ENCODE assay signal across 27 cellular contexts in the genomic region with DNA sequence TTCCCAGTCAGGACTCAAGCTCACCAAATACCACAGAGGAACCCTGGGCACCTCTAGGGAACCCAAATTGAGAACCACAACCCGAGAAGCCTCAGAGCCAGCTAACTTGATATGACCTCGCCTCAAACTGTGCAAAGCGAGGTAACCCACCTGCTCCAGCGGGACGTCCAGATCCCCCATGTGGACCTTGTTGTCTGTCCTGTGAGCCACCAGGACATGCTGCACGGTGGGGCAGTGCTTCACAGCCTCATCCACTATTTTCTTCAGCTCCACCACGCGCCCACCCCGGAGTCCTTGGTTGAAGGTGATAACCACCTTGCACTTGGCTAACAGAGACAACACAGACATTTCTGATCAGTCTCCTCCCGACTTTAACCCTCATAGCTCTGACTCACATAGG. TPM values are rescaled to one million over a fixed set of nuclear protein-coding genes. Genes with fewer than 3 reads are reported as not detected.
DNase-seq lines count a peak whose midpoint lies in the region; ATAC-seq and TF ChIP-seq lines count a peak whose summit lies in the region.
"Had no signal": no experiment of that assay in that cellular context is flagged by ENCODE, and none has a peak within 500 bp of the region (broad histone marks: within the 10 kb centered on the region; RNA-seq: fewer than 3 reads in every experiment).

No MANE protein-coding gene starts in this region.

- peaks cover 3% of the 10 kb centered on the region for H3K4me1 Mint-ChIP-seq in neural crest cell
- H3K4me1 Mint-ChIP-seq in activated CD4-positive, alpha-beta memory T cell treated with anti-CD3 and anti-CD28 coated beads, Interleukin-2, amount 10 ng/mL, durations not matched to agents 7 days and 5 days: no peaks in the 10 kb centered on the region
- H3K4me1 Mint-ChIP-seq: activated CD8-positive, alpha-beta memory T cell treated with anti-CD3 and anti-CD28 coated beads, Interleukin-2, amount 10 ng/mL, durations not matched to agents 7 days and 5 days had no signal

- POLR2A ChIA-PET in activated CD4-positive, alpha-beta memory T cell treated with anti-CD3 and anti-CD28 coated beads, Interleukin-2, amount 10 ng/mL, durations not matched to agents 7 days and 5 days (lab: Charles Lee): interaction anchor here (0.7 kb wide), 1 partner anchor 66 kb away, joined by 3 read pairs; no protein-coding TSS in a partner anchor

- intact Hi-C loops in heart left ventricle (cut with DNase I): loop anchor here in 1 of 10 donors (5.0 kb wide), 1 partner anchor 34 kb away; the partner anchor contains the start of gene ACSS1
- intact Hi-C loops in heart right ventricle (cut with DNase I): no loop called here
- intact Hi-C loops in thyroid gland (cut with DNase I): no loop called here

- ATAC-seq in heart left ventricle (no peak), heart right ventricle (no peak), HG02884 (IDR thresholded peaks at IDR 0.05; ENCODE audit: unreplicated experiment) (no peak)
- ATAC-seq: activated CD4-positive, alpha-beta T cell treated with anti-CD3 and anti-CD28 coated beads for 36 hours; activated CD8-positive, alpha-beta memory T cell treated with anti-CD3 and anti-CD28 coated beads, Interleukin-2, amount 10 ng/mL, durations not matched to agents 7 days and 5 days; effector memory CD8-positive, alpha-beta T cell; stimulated activated naive CD8-positive, alpha-beta T cell treated with anti-CD3 and anti-CD28 coated beads, Interleukin-15, Interleukin-2, amounts not matched to agents 100 U/mL and 50 U/mL, for 24 hours had no signal

- peaks cover 3% of the 10 kb centered on the region for H3K27me3 Mint-ChIP-seq in neural crest cell (ENCODE audit: low read depth)
- H3K27me3 Mint-ChIP-seq in activated CD4-positive, alpha-beta memory T cell treated with anti-CD3 and anti-CD28 coated beads, Interleukin-2, amount 10 ng/mL, durations not matched to agents 7 days and 5 days: no peaks in the 10 kb centered on the region
- H3K27me3 Mint-ChIP-seq: activated CD4-positive, alpha-beta T cell treated with anti-CD3 and anti-CD28 coated beads for 36 hours; activated CD8-positive, alpha-beta memory T cell treated with anti-CD3 and anti-CD28 coated beads, Interleukin-2, amount 10 ng/mL, durations not matched to agents 7 days and 5 days; activated naive CD8-positive, alpha-beta T cell; effector memory CD8-positive, alpha-beta T cell had no signal

- no peak for TF ChIP-seq CTCF in heart left ventricle (IDR thresholded peaks at IDR 0.05)
- TF ChIP-seq CTCF in heart right ventricle (IDR thresholded peaks at IDR 0.05): no peak
- TF ChIP-seq CTCF in neural crest cell (conservative IDR thresholded peaks at IDR 0.05): no peak
- TF ChIP-seq CTCF in thyroid gland (IDR thresholded peaks at IDR 0.05): no peak

- no peaks in the 10 kb centered on the region for H3K9me3 Mint-ChIP-seq in neural crest cell
- H3K9me3 Mint-ChIP-seq in activated CD4-positive, alpha-beta memory T cell treated with anti-CD3 and anti-CD28 coated beads, Interleukin-2, amount 10 ng/mL, durations not matched to agents 7 days and 5 days: no peaks in the 10 kb centered on the region
- H3K9me3 Mint-ChIP-seq: effector memory CD8-positive, alpha-beta T cell had no signal

- H3K27ac ChIP-seq in heart left ventricle (peak overlapping the region in 6 of 12 donors; percentile 15 to 71 (median 21)), heart right ventricle (peak overlapping the region in 4 of 10 donors; percentile 23 to 39 (median 33)), cingulate gyrus (ENCODE audit: low read depth, low read length) (peak overlapping the region; percentile 13), thyroid gland (peak overlapping the region; percentile 43 to 94 (median 82))
- H3K27ac ChIP-seq: GM23248, SJSA1 had no signal

- DNase-seq in heart left ventricle: peak in 4 of 5 donors; percentile 12 to 39 (median 23)
- DNase-seq in heart right ventricle: no peak
- DNase-seq in neural crest cell (ENCODE audit: low read depth, low spot score): no peak
- DNase-seq in thyroid gland: peak in 1 of 2 donors; percentile 24
- DNase-seq in LoVo (ENCODE audit: low spot score): no peak
- no peak for DNase-seq in activated CD4-positive, alpha-beta memory T cell treated with anti-CD3 and anti-CD28 coated beads, Interleukin-2, amount 10 ng/mL, durations not matched to agents 7 days and 5 days
- DNase-seq: activated CD4-positive, alpha-beta T cell treated with anti-CD3 and anti-CD28 coated beads for 36 hours; activated CD8-positive, alpha-beta memory T cell treated with anti-CD3 and anti-CD28 coated beads, Interleukin-2, amount 10 ng/mL, durations not matched to agents 7 days and 5 days; cerebellar nuclear complex; effector memory CD8-positive, alpha-beta T cell; EL; GM23248; Kasumi-1; NCI-H1048; NCI-H2029; OCI-M1; stimulated activated CD4-positive, alpha-beta T cell treated with anti-CD3 and anti-CD28 coated beads, Interleukin-4, amount 100 ng/mL, for 1 hour; stimulated activated naive CD8-positive, alpha-beta T cell treated with anti-CD3 and anti-CD28 coated beads, Interleukin-15, Interleukin-2, amounts not matched to agents 100 U/mL and 50 U/mL, for 24 hours had no signal

- H3K4me3 ChIP-seq in heart left ventricle: no peak overlapping the region
- no peak overlapping the region for H3K4me3 ChIP-seq in heart right ventricle
- no peak overlapping the region for H3K4me3 ChIP-seq in thyroid gland (replicated peaks in 1 of 3)
- H3K4me3 ChIP-seq: GM23248, SJSA1 had no signal

- TF ChIP-seq POLR2A in heart left ventricle (IDR thresholded peaks at IDR 0.05) (no peak), thyroid gland (IDR thresholded peaks at IDR 0.05) (no peak)

- WGBS in heart left ventricle, 4 donors: 63 to 86% (median 71%) methylated on average over 9 to 10 of the region's 10 CpGs
- 64 to 69% methylated on average over 10 of the region's 10 CpGs for WGBS in heart right ventricle, 2 donors
- WGBS in thyroid gland, 2 donors: 95% methylated on average over 5 to 9 of the region's 10 CpGs

- H3K27ac Mint-ChIP-seq in neural crest cell (ENCODE audit: unreplicated experiment): peak overlapping the region; percentile 83
- no peak overlapping the region for H3K27ac Mint-ChIP-seq in activated CD4-positive, alpha-beta memory T cell treated with anti-CD3 and anti-CD28 coated beads, Interleukin-2, amount 10 ng/mL, durations not matched to agents 7 days and 5 days
- H3K27ac Mint-ChIP-seq: activated CD4-positive, alpha-beta T cell treated with anti-CD3 and anti-CD28 coated beads for 36 hours; activated CD8-positive, alpha-beta memory T cell treated with anti-CD3 and anti-CD28 coated beads, Interleukin-2, amount 10 ng/mL, durations not matched to agents 7 days and 5 days; activated naive CD8-positive, alpha-beta T cell had no signal

- H3K9me3 ChIP-seq in heart left ventricle (no peaks in the 10 kb centered on the region), heart right ventricle (no peaks in the 10 kb centered on the region), thyroid gland (no peaks in the 10 kb centered on the region)
- H3K9me3 ChIP-seq: SJSA1 had no signal

- peaks cover 0 to 65% (median 26%) of the 10 kb centered on the region in 12 donors for H3K4me1 ChIP-seq in heart left ventricle
- H3K4me1 ChIP-seq in heart right ventricle: peaks cover 0 to 71% (median 32%) of the 10 kb centered on the region in 9 donors
- H3K4me1 ChIP-seq in thyroid gland: peaks cover 40 to 56% of the 10 kb centered on the region in 2 donors
- H3K4me1 ChIP-seq: SJSA1 had no signal

- H3K4me3 Mint-ChIP-seq in neural crest cell: no peak overlapping the region
- no peak overlapping the region for H3K4me3 Mint-ChIP-seq in activated CD4-positive, alpha-beta memory T cell treated with anti-CD3 and anti-CD28 coated beads, Interleukin-2, amount 10 ng/mL, durations not matched to agents 7 days and 5 days
- H3K4me3 Mint-ChIP-seq: activated CD4-positive, alpha-beta T cell treated with anti-CD3 and anti-CD28 coated beads for 36 hours; activated CD8-positive, alpha-beta memory T cell treated with anti-CD3 and anti-CD28 coated beads, Interleukin-2, amount 10 ng/mL, durations not matched to agents 7 days and 5 days; activated naive CD8-positive, alpha-beta T cell; effector memory CD8-positive, alpha-beta T cell had no signal

- H3K27me3 ChIP-seq in heart left ventricle (no peaks in the 10 kb centered on the region), heart right ventricle (no peaks in the 10 kb centered on the region), thyroid gland (no peaks in the 10 kb centered on the region)
- H3K27me3 ChIP-seq: SJSA1 had no signal

- peaks cover 3% of the 10 kb centered on the region for H3K36me3 Mint-ChIP-seq in neural crest cell (ENCODE audit: low read depth)
- H3K36me3 Mint-ChIP-seq in activated CD4-positive, alpha-beta memory T cell treated with anti-CD3 and anti-CD28 coated beads, Interleukin-2, amount 10 ng/mL, durations not matched to agents 7 days and 5 days (ENCODE audit: low read depth): peaks cover 4% of the 10 kb centered on the region

- peaks cover 0 to 56% (median 30%) of the 10 kb centered on the region in 9 donors for H3K36me3 ChIP-seq in heart left ventricle
- H3K36me3 ChIP-seq in heart right ventricle: peaks cover 0 to 65% (median 10%) of the 10 kb centered on the region in 9 donors
- H3K36me3 ChIP-seq in thyroid gland: no peaks in the 10 kb centered on the region
- H3K36me3 ChIP-seq: SJSA1 had no signal

- CTCF ChIA-PET in activated CD4-positive, alpha-beta memory T cell treated with anti-CD3 and anti-CD28 coated beads, Interleukin-2, amount 10 ng/mL, durations not matched to agents 7 days and 5 days (lab: Charles Lee): no interaction called here

RNA-seq across cellular contexts. Expression of gene APMAP, which starts 30.8 kb away (rescaled TPM):
- total RNA-seq in heart left ventricle: 10 to 100 TPM; 22.6 to 61.3 (median 31.9) TPM
- polyA plus RNA-seq in heart left ventricle: 10 to 100 TPM; 16.2 to 58.5 TPM
- total RNA-seq in heart right ventricle: 10 to 100 TPM; 22.5 to 44.6 (median 33.1) TPM
- 10 to 100 TPM; 15.3 to 48.5 TPM for polyA plus RNA-seq in heart right ventricle
- total RNA-seq in neural crest cell: 85.0 and 88.6 TPM in 2 replicates
- total RNA-seq in thyroid gland: 100 to 1,000 TPM; 171 to 205 (median 186) TPM
- total RNA-seq in activated CD4-positive, alpha-beta memory T cell treated with anti-CD3 and anti-CD28 coated beads, Interleukin-2, amount 10 ng/mL, durations not matched to agents 7 days and 5 days: 10 to 100 TPM; 44.1 to 46.5 TPM

RNA-seq across cellular contexts. Expression of gene ACSS1, which starts 34.6 kb away (rescaled TPM):
- total RNA-seq in heart left ventricle (100 to 1,000 TPM in 5 of 9 donors, 10 to 100 TPM in 4; 57.5 to 177 (median 104) TPM), heart right ventricle (100 to 1,000 TPM in 3 of 10 donors, 10 to 100 TPM in 7; 72.5 to 114 (median 87.4) TPM), neural crest cell (13.1 and 14.0 TPM in 2 replicates), thyroid gland (10 to 100 TPM; 45.8 to 57.4 (median 52.1) TPM)
- polyA plus RNA-seq in heart left ventricle (10 to 100 TPM; 43.5 to 78.9 TPM), heart right ventricle (10 to 100 TPM; 29.7 to 62.2 TPM)
- 10 to 100 TPM; 38.3 to 40.3 TPM for total RNA-seq in activated CD4-positive, alpha-beta memory T cell treated with anti-CD3 and anti-CD28 coated beads, Interleukin-2, amount 10 ng/mL, durations not matched to agents 7 days and 5 days
- polyA plus RNA-seq: neural cell had no signal

RNA-seq across cellular contexts. Expression of gene VSX1, which starts 58.6 kb away (rescaled TPM):
- total RNA-seq in heart left ventricle (under 1 TPM in 5 of 9 donors, not detected in 4; 0.22 to 0.96 (median 0.51) TPM), heart right ventricle (under 1 TPM in 8 of 10 donors, not detected in 2; 0.20 to 0.79 (median 0.42) TPM), neural crest cell (3.8 and 4.2 TPM in 2 replicates), thyroid gland (not detected)
- polyA plus RNA-seq in heart left ventricle (under 1 TPM in 1 of 2 donors, not detected in 1; 0.19 TPM), heart right ventricle (under 1 TPM; 0.16 to 0.37 TPM)
- total RNA-seq in activated CD4-positive, alpha-beta memory T cell treated with anti-CD3 and anti-CD28 coated beads, Interleukin-2, amount 10 ng/mL, durations not matched to agents 7 days and 5 days: not detected
- total RNA-seq: activated CD4-positive, alpha-beta T cell treated with anti-CD3 and anti-CD28 coated beads for 36 hours; activated CD8-positive, alpha-beta memory T cell treated with anti-CD3 and anti-CD28 coated beads, Interleukin-2, amount 10 ng/mL, durations not matched to agents 7 days and 5 days; astrocyte; GM23248; pulmonary artery endothelial cell; SJSA1; T-helper 1 cell treated with Interleukin-12 subunit alpha and Interleukin-12 subunit beta and Interleukin-4 antibody, amounts not matched to agents 30 ng/mL and 1 ng/mL, for 36 hours had no signal
- polyA plus RNA-seq: BJ, GM23248, neural cell had no signal

Comparison
In these comparisons a context has a peak if more than half of its experiments do, and no peak if none do; other contexts are left out.
1. DNase-seq: peak in heart left ventricle (4 of 5); none in heart right ventricle (0 of 2), neural crest cell (single experiment), LoVo (single experiment) and activated CD4-positive, alpha-beta memory T cell treated with anti-CD3 and anti-CD28 coated beads, Interleukin-2, amount 10 ng/mL, durations not matched to agents 7 days and 5 days (single experiment).